In genomic region chr9:119938871-119939270, GRCh38 we compare ENCODE assay signal across 19 cellular contexts.
DNase-seq lines count a peak whose midpoint lies in the region; ATAC-seq and TF ChIP-seq lines count a peak whose summit lies in the region.
"Had no signal": no experiment of that assay in that cellular context is flagged by ENCODE, and none has a peak within 500 bp of the region (broad histone marks: within the 10 kb centered on the region; RNA-seq: fewer than 3 reads in every experiment).

No MANE protein-coding gene starts in this region.

- no peaks in the 10 kb centered on the region for H3K36me3 ChIP-seq in tibial artery
- H3K36me3 ChIP-seq: BLaER1 had no signal

- H3K9me3 ChIP-seq in tibial artery, result no peaks in the 10 kb centered on the region
- H3K9me3 ChIP-seq: BLaER1 had no signal

- H3K27me3 ChIP-seq in tibial artery, result no peaks in the 10 kb centered on the region
- H3K27me3 ChIP-seq: BLaER1 had no signal

- no peak for TF ChIP-seq CTCF in tibial artery (IDR thresholded peaks at IDR 0.05)

- no peaks in the 10 kb centered on the region for H3K4me1 Mint-ChIP-seq in T-helper 2 cell treated with Interferon-gamma antibody and Interleukin-4, amounts not matched to agents 5 μg/mL and 100 μg/mL, for 36 hours (ENCODE audit: low read depth)

- H3K36me3 Mint-ChIP-seq in T-helper 2 cell treated with Interferon-gamma antibody and Interleukin-4, amounts not matched to agents 5 μg/mL and 100 μg/mL, for 36 hours (ENCODE audit: low read depth), result no peaks in the 10 kb centered on the region
- H3K36me3 Mint-ChIP-seq: CD8-positive, alpha-beta T cell had no signal

- DNase-seq in DMS 273 (lab: John Stamatoyannopoulos, UW; ENCODE audit: unreplicated experiment) (peak; percentile 64), DMS 273 treated with DMSO at 0.1 percent for 48 hours (lab: John Stamatoyannopoulos, UW) (no peak), NCI-H446 (lab: John Stamatoyannopoulos, UW) (peak; percentile 48 to 86), astrocyte of the hippocampus (ENCODE audit: low read depth, low spot score) (peak; percentile 79), tibial artery (no peak)
- no peak for DNase-seq in activated CD8-positive, alpha-beta memory T cell treated with anti-CD3 and anti-CD28 coated beads, Interleukin-2, amount 50 U/mL, for 4 hours
- DNase-seq in T-helper 2 cell treated with Interferon-gamma antibody and Interleukin-4, amounts not matched to agents 5 μg/mL and 100 μg/mL, for 36 hours (ENCODE audit: low spot score), result no peak
- DNase-seq: CD8-positive, alpha-beta T cell; DND-41; GF-D8; NCI-H1048; NCI-H187; NCI-H82 had no signal

- no peak overlapping the region for H3K4me3 ChIP-seq in tibial artery
- H3K4me3 ChIP-seq: BLaER1, K562 had no signal

- peak overlapping the region; percentile 1 to 28 for H3K27ac ChIP-seq in tibial artery
- H3K27ac ChIP-seq: 22Rv1, BLaER1 had no signal

- H3K4me3 Mint-ChIP-seq in T-helper 2 cell treated with Interferon-gamma antibody and Interleukin-4, amounts not matched to agents 5 μg/mL and 100 μg/mL, for 36 hours, result no peak overlapping the region
- H3K4me3 Mint-ChIP-seq: CD8-positive, alpha-beta T cell had no signal

- no peak for ATAC-seq in GM18868 (IDR thresholded peaks at IDR 0.05; ENCODE audit: unreplicated experiment)
- ATAC-seq: CD8-positive, alpha-beta T cell; K562; Panc1; Right ventricle myocardium inferior had no signal

- H3K9me3 Mint-ChIP-seq in T-helper 2 cell treated with Interferon-gamma antibody and Interleukin-4, amounts not matched to agents 5 μg/mL and 100 μg/mL, for 36 hours, result no peaks in the 10 kb centered on the region
- H3K9me3 Mint-ChIP-seq: CD8-positive, alpha-beta T cell had no signal

- H3K27me3 Mint-ChIP-seq in T-helper 2 cell treated with Interferon-gamma antibody and Interleukin-4, amounts not matched to agents 5 μg/mL and 100 μg/mL, for 36 hours (ENCODE audit: low read depth), result no peaks in the 10 kb centered on the region

- intact Hi-C loops in tibial artery (cut with DNase I; ENCODE audit: low total_unique reads), result no loop called here

- H3K27ac Mint-ChIP-seq in T-helper 2 cell treated with Interferon-gamma antibody and Interleukin-4, amounts not matched to agents 5 μg/mL and 100 μg/mL, for 36 hours, result no peak overlapping the region
- H3K27ac Mint-ChIP-seq: CD8-positive, alpha-beta T cell had no signal

- H3K4me1 ChIP-seq in tibial artery, result peaks cover 0 to 12% (median 5%) of the 10 kb centered on the region in 4 donors
- H3K4me1 ChIP-seq: BLaER1 had no signal

Comparison
In these comparisons a context has a peak if more than half of its experiments do, and no peak if none do; other contexts are left out.
1. DNase-seq: peak in DMS 273 (single experiment), NCI-H446 (2 of 2) and astrocyte of the hippocampus (single experiment); none in DMS 273 treated with DMSO at 0.1 percent for 48 hours (single experiment), tibial artery (0 of 2), activated CD8-positive, alpha-beta memory T cell treated with anti-CD3 and anti-CD28 coated beads, Interleukin-2, amount 50 U/mL, for 4 hours (single experiment) and T-helper 2 cell treated with Interferon-gamma antibody and Interleukin-4, amounts not matched to agents 5 μg/mL and 100 μg/mL, for 36 hours (single experiment).